Comparison of ENCODE assay signal across 16 cellular contexts in the genomic region with DNA sequence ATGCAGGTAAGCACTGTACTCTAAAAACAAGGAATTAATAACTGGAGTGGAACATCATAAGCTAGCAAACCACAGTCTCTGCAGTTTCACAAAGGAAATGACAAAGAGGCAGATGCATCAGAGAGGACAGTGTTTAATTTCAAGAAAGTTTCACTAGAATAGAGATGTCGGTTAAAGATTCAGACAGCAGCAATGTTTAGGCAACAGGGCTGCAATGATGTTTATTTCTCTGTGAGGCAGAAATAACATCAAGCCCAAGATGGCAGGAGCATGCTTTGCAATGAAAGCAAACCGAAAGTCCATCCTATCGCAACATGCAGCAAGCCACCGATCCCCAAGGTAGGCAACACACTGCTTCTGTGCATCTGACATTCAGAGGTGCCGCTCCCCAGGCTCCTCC.
DNase-seq lines count a peak whose midpoint lies in the region; ATAC-seq, FAIRE-seq and TF ChIP-seq lines count a peak whose summit lies in the region.
"Had no signal": no experiment of that assay in that cellular context is flagged by ENCODE, and none has a peak within 500 bp of the region (broad histone marks: within the 10 kb centered on the region; RNA-seq: fewer than 3 reads in every experiment).

No MANE protein-coding gene starts in this region.

- TF ChIP-seq CTCF in chondrocyte (IDR thresholded peaks at IDR 0.05) (no peak), mucosa of descending colon (IDR thresholded peaks at IDR 0.05) (no peak)

- ATAC-seq in CD4-positive, CD25-positive, alpha-beta regulatory T cell (ENCODE audit: low read depth in 2 of 2), result peak in 1 of 2 donors; percentile 12
- peak; percentile 92 for ATAC-seq in GM19043 (IDR thresholded peaks at IDR 0.05; ENCODE audit: low read depth, unreplicated experiment)
- ATAC-seq in HG02759 (IDR thresholded peaks at IDR 0.05; ENCODE audit: unreplicated experiment), result peak; percentile 47
- no peak for ATAC-seq in mucosa of descending colon
- ATAC-seq: stimulated activated memory B cell treated with anti-CD40 and anti-IgM and Interleukin-4, amounts not matched to agents 10 μg/mL and 1 μg/mL and 100 μg/mL, for 72 hours had no signal

- no peaks in the 10 kb centered on the region for H3K27me3 ChIP-seq in CD4-positive, CD25-positive, alpha-beta regulatory T cell (ENCODE audit: control insufficient read depth, insufficient read depth, low read length)
- H3K27me3 ChIP-seq: neutrophil had no signal

- FAIRE-seq in RCC 7860 (lab: Jason Lieb, UNC), result peak; percentile 38
- FAIRE-seq: HTR-8/SVneo had no signal

- H3K4me1 Mint-ChIP-seq in CD4-positive, CD25-positive, alpha-beta regulatory T cell, result peaks cover 0 to 14% (median 9%) of the 10 kb centered on the region in 4 donors
- H3K4me1 Mint-ChIP-seq in chondrocyte (ENCODE audit: low read depth), result peaks cover 10% of the 10 kb centered on the region
- H3K4me1 Mint-ChIP-seq: activated naive CD4-positive, alpha-beta T cell treated with anti-CD3 and anti-CD28 coated beads, Interleukin-2, amount 50 U/mL, for 24 hours; stimulated activated memory B cell treated with anti-CD40 and anti-IgM and Interleukin-4, amounts not matched to agents 10 μg/mL and 1 μg/mL and 100 μg/mL, for 72 hours had no signal

- no peaks in the 10 kb centered on the region for H3K36me3 Mint-ChIP-seq in CD4-positive, CD25-positive, alpha-beta regulatory T cell
- H3K36me3 Mint-ChIP-seq in chondrocyte (ENCODE audit: low read depth), result no peaks in the 10 kb centered on the region
- H3K36me3 Mint-ChIP-seq: activated naive CD4-positive, alpha-beta T cell treated with anti-CD3 and anti-CD28 coated beads, Interleukin-2, amount 50 U/mL, for 24 hours; stimulated activated memory B cell treated with anti-CD40 and anti-IgM and Interleukin-4, amounts not matched to agents 10 μg/mL and 1 μg/mL and 100 μg/mL, for 72 hours had no signal

- H3K27me3 Mint-ChIP-seq in CD4-positive, CD25-positive, alpha-beta regulatory T cell, result no peaks in the 10 kb centered on the region
- H3K27me3 Mint-ChIP-seq in chondrocyte (ENCODE audit: low read depth), result no peaks in the 10 kb centered on the region
- H3K27me3 Mint-ChIP-seq: activated CD4-positive, alpha-beta T cell treated with anti-CD3 and anti-CD28 coated beads, Interleukin-2, amount 10 ng/mL, durations not matched to agents 24 days and 14 days; activated naive CD4-positive, alpha-beta T cell treated with anti-CD3 and anti-CD28 coated beads, Interleukin-2, amount 50 U/mL, for 24 hours; dendritic cell treated with granulocyte-macrophage colony-stimulating factor and Interleukin-4, amounts not matched to agents 40 ng/mL and 50 ng/mL, for 4 days; stimulated activated memory B cell treated with anti-CD40 and anti-IgM and Interleukin-4, amounts not matched to agents 10 μg/mL and 1 μg/mL and 100 μg/mL, for 72 hours had no signal

- intact Hi-C loops in mucosa of descending colon (cut with DNase I, micrococcal nuclease), result loop anchor here in 1 of 2 donors (2.0 kb wide), 1 partner anchor 48 kb away; no protein-coding TSS in a partner anchor

- peaks cover 0 to 3% (median 0%) of the 10 kb centered on the region in 7 donors for H3K9me3 Mint-ChIP-seq in CD4-positive, CD25-positive, alpha-beta regulatory T cell
- H3K9me3 Mint-ChIP-seq in chondrocyte (ENCODE audit: low read depth), result no peaks in the 10 kb centered on the region
- H3K9me3 Mint-ChIP-seq: activated CD4-positive, alpha-beta T cell treated with anti-CD3 and anti-CD28 coated beads, Interleukin-2, amount 10 ng/mL, durations not matched to agents 24 days and 14 days; activated naive CD4-positive, alpha-beta T cell treated with anti-CD3 and anti-CD28 coated beads, Interleukin-2, amount 50 U/mL, for 24 hours had no signal

- H3K4me1 ChIP-seq in CD4-positive, CD25-positive, alpha-beta regulatory T cell (ENCODE audit: control insufficient read depth, insufficient read depth, low read length, poor library complexity, severe bottlenecking), result no peaks in the 10 kb centered on the region
- no peaks in the 10 kb centered on the region for H3K4me1 ChIP-seq in mucosa of descending colon (ENCODE audit: low read depth)

- peak overlapping the region in 1 of 3 donors; percentile 2 for H3K27ac Mint-ChIP-seq in CD4-positive, CD25-positive, alpha-beta regulatory T cell
- no peak overlapping the region for H3K27ac Mint-ChIP-seq in chondrocyte (ENCODE audit: unreplicated experiment)
- H3K27ac Mint-ChIP-seq: activated CD4-positive, alpha-beta T cell treated with anti-CD3 and anti-CD28 coated beads, Interleukin-2, amount 10 ng/mL, durations not matched to agents 24 days and 14 days; activated naive CD4-positive, alpha-beta T cell treated with anti-CD3 and anti-CD28 coated beads, Interleukin-2, amount 50 U/mL, for 24 hours; dendritic cell treated with granulocyte-macrophage colony-stimulating factor and Interleukin-4, amounts not matched to agents 40 ng/mL and 50 ng/mL, for 4 days; stimulated activated memory B cell treated with anti-CD40 and anti-IgM and Interleukin-4, amounts not matched to agents 10 μg/mL and 1 μg/mL and 100 μg/mL, for 72 hours had no signal

- H3K27ac ChIP-seq in CD4-positive, CD25-positive, alpha-beta regulatory T cell (ENCODE audit: insufficient read depth, low read length, poor library complexity, severe bottlenecking), result no peak overlapping the region
- H3K27ac ChIP-seq: neutrophil had no signal

- no peaks in the 10 kb centered on the region for H3K36me3 ChIP-seq in CD4-positive, CD25-positive, alpha-beta regulatory T cell (ENCODE audit: control insufficient read depth, insufficient read depth, low read length)
- H3K36me3 ChIP-seq in mucosa of descending colon (ENCODE audit: low read depth), result no peaks in the 10 kb centered on the region
- H3K36me3 ChIP-seq: neutrophil had no signal

- H3K9me3 ChIP-seq in CD4-positive, CD25-positive, alpha-beta regulatory T cell (ENCODE audit: control insufficient read depth in 2 of 2, low read length in 2 of 2), result no peaks in the 10 kb centered on the region
- no peaks in the 10 kb centered on the region for H3K9me3 ChIP-seq in mucosa of descending colon
- H3K9me3 ChIP-seq: neutrophil had no signal

- DNase-seq in CD4-positive, CD25-positive, alpha-beta regulatory T cell, result no peak
- DNase-seq in RCC 7860 (ENCODE audit: low spot score) (peak; percentile 14), chondrocyte (ENCODE audit: low spot score) (no peak), mucosa of descending colon (no peak), OCI-M2 (lab: John Stamatoyannopoulos, UW; ENCODE audit: unreplicated experiment) (no peak)
- no peak for DNase-seq in stimulated activated CD4-positive, alpha-beta T cell treated with anti-CD3 and anti-CD28 coated beads, Interleukin-4, amount 100 ng/mL, for 24 hours
- DNase-seq: activated CD4-positive, alpha-beta T cell treated with anti-CD3 and anti-CD28 coated beads, Interleukin-2, amount 10 ng/mL, durations not matched to agents 24 days and 14 days; glutamatergic neuron; NCI-H69 had no signal

- H3K4me3 Mint-ChIP-seq in CD4-positive, CD25-positive, alpha-beta regulatory T cell, result peak overlapping the region in 3 of 4 donors; percentile 12 to 52 (median 37)
- H3K4me3 Mint-ChIP-seq in chondrocyte (ENCODE audit: unreplicated experiment), result no peak overlapping the region
- H3K4me3 Mint-ChIP-seq: activated CD4-positive, alpha-beta T cell treated with anti-CD3 and anti-CD28 coated beads, Interleukin-2, amount 10 ng/mL, durations not matched to agents 24 days and 14 days; activated naive CD4-positive, alpha-beta T cell treated with anti-CD3 and anti-CD28 coated beads, Interleukin-2, amount 50 U/mL, for 24 hours; dendritic cell treated with granulocyte-macrophage colony-stimulating factor and Interleukin-4, amounts not matched to agents 40 ng/mL and 50 ng/mL, for 4 days; stimulated activated memory B cell treated with anti-CD40 and anti-IgM and Interleukin-4, amounts not matched to agents 10 μg/mL and 1 μg/mL and 100 μg/mL, for 72 hours had no signal

- peak overlapping the region; percentile 68 for H3K4me3 ChIP-seq in CD4-positive, CD25-positive, alpha-beta regulatory T cell (ENCODE audit: low read depth, low read length)
- H3K4me3 ChIP-seq in mucosa of descending colon, result no peak overlapping the region
